In the genomic region with DNA sequence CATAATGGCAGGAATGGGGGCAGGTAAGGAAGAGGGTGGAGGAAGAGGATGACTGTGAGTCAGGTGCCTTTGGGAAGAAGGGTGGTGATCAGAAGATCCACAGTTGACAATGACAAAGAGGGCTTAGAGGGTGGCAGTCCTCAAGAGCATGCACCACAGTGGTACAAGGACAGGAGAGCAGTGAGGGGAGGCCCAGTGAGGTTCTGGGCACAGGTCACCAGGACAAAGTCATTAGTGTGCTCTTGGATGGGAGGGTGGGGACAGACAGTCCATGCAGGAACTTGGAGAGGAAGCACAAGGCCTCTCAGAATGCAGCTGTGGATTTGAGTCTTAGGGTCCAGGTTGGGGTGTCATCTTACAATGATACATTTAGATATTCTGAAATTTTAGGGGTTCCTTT, we compare ENCODE assay signal across 18 cellular contexts.
A peak's percentile ranks its signal among the peaks of the same experiment; 100 is the strongest.
DNase-seq lines count a peak whose midpoint lies in the region; ATAC-seq, FAIRE-seq and TF ChIP-seq lines count a peak whose summit lies in the region.
"Had no signal": no experiment of that assay in that cellular context is flagged by ENCODE, and none has a peak within 500 bp of the region (broad histone marks: within the 10 kb centered on the region; RNA-seq: fewer than 3 reads in every experiment).

No MANE protein-coding gene starts in this region.

- H3K79me2 ChIP-seq in neural progenitor cell (ENCODE audit: low read depth) = no peaks in the 10 kb centered on the region

- no peak for TF ChIP-seq EP300 in A549 (IDR thresholded peaks at IDR 0.05)
- TF ChIP-seq EP300 in tibial nerve (IDR thresholded peaks at IDR 0.05) = no peak

- H4K20me1 ChIP-seq in neural progenitor cell (ENCODE audit: low read depth) = no peaks in the 10 kb centered on the region

- intact Hi-C loops in Caco-2 (cut with micrococcal nuclease; ENCODE audit: unreplicated experiment) = no loop called here

- H3K9me3 ChIP-seq in A549 = no peaks in the 10 kb centered on the region
- H3K9me3 ChIP-seq in Caco-2 = no peaks in the 10 kb centered on the region
- no peaks in the 10 kb centered on the region for H3K9me3 ChIP-seq in duodenal mucosa (ENCODE audit: control insufficient read depth in 1 of 2, low read length in 2 of 2)
- H3K9me3 ChIP-seq in neural progenitor cell (ENCODE audit: low read depth) = no peaks in the 10 kb centered on the region
- no peaks in the 10 kb centered on the region for H3K9me3 ChIP-seq in tibial nerve
- H3K9me3 ChIP-seq: heart right ventricle, right lobe of liver had no signal

- TF ChIP-seq CTCF in A549 (IDR thresholded peaks at IDR 0.05) (no peak), Caco-2 (IDR thresholded peaks at IDR 0.05; ENCODE audit: insufficient read depth in 1 of 2, low read depth in 1 of 2, low read length in 1 of 2, severe bottlenecking in 1 of 2, unreplicated experiment in 1 of 2) (no peak), neural progenitor cell (IDR thresholded peaks at IDR 0.05) (no peak), tibial nerve (IDR thresholded peaks at IDR 0.05) (no peak)

- BruUV-seq in Caco-2 (replicated peaks; lab: Mats Ljungman, UMichigan) = no TSS peak

- peaks cover 8% of the 10 kb centered on the region for H3K9me3 Mint-ChIP-seq in Caco-2 (ENCODE audit: unreplicated experiment)
- H3K9me3 Mint-ChIP-seq in neural progenitor cell = no peaks in the 10 kb centered on the region

- ATAC-seq in A549 = no peak

- H2AFZ ChIP-seq in neural progenitor cell (replicated peaks) = no peak overlapping the region

- H3K4me1 ChIP-seq in A549 (peaks cover 11% of the 10 kb centered on the region), Caco-2 (peaks cover 17% of the 10 kb centered on the region), duodenal mucosa (ENCODE audit: control insufficient read depth in 1 of 2, insufficient read depth in 2 of 2, low read length in 2 of 2) (peaks cover 28 to 36% of the 10 kb centered on the region in 2 donors), neural progenitor cell (peaks cover 32% of the 10 kb centered on the region), tibial nerve (peaks cover 0 to 14% (median 8%) of the 10 kb centered on the region in 4 donors)

- peaks cover 17% of the 10 kb centered on the region for H3F3A ChIP-seq in neural progenitor cell (ENCODE audit: low read depth)

- TF ChIP-seq RAD21 in A549 (conservative IDR thresholded peaks at IDR 0.05 in 1 of 2, IDR thresholded peaks at IDR 0.05 in 1 of 2) = no peak

- H3K27ac Mint-ChIP-seq in Caco-2 (ENCODE audit: unreplicated experiment) = peak overlapping the region; percentile 74
- H3K27ac Mint-ChIP-seq in neural progenitor cell = peak overlapping the region; percentile 57

- H3K4me2 ChIP-seq in A549 (peak overlapping the region; percentile 12; the same call in 1 of the 3 replicates), neural progenitor cell (no peak overlapping the region)

- H3K4me3 Mint-ChIP-seq in Caco-2 (ENCODE audit: unreplicated experiment) (peak overlapping the region; percentile 13), neural progenitor cell (peak overlapping the region; percentile 6)
- H3K4me3 Mint-ChIP-seq: T-helper 17 cell had no signal

- POLR2A ChIA-PET in A549 (lab: Yijun Ruan, JAX) = no interaction called here
- POLR2A ChIA-PET in Caco-2 (lab: Charles Lee) = no interaction called here

- CTCF ChIA-PET in A549 (lab: Yijun Ruan, JAX) (interaction anchor here (1.4 kb wide), 1 partner anchor 12 kb away, joined by 4 read pairs; no protein-coding TSS in a partner anchor), Caco-2 (lab: Charles Lee) (no interaction called here)

- DNase-seq in A549 (ENCODE audit: low read depth in 1 of 2, low spot score in 1 of 2) (no peak), Caco-2 (no peak), neural progenitor cell (ENCODE audit: low spot score) (no peak), SW480 (ENCODE audit: low spot score) (no peak), tibial nerve (ENCODE audit: low spot score in 2 of 2) (no peak), NCI-H146 (lab: John Stamatoyannopoulos, UW) (no peak), NOMO-1 (lab: John Stamatoyannopoulos, UW; ENCODE audit: unreplicated experiment in 2 of 2) (no peak)
- DNase-seq: activated T-cell treated with anti-CD3 and anti-CD28 coated beads for 4 hours, heart right ventricle, NCI-H2029 treated with DMSO at 0.1 percent for 48 hours, NCI-H510A, occipital lobe, T-helper 17 cell had no signal

- H3K27me3 Mint-ChIP-seq in Caco-2 (ENCODE audit: insufficient read depth, unreplicated experiment) (no peaks in the 10 kb centered on the region), neural progenitor cell (ENCODE audit: insufficient read depth, low read depth) (peaks cover 3% of the 10 kb centered on the region)
- H3K27me3 Mint-ChIP-seq: T-helper 17 cell had no signal

- H3K4me3 ChIP-seq in A549 = no peak overlapping the region
- H3K4me3 ChIP-seq in Caco-2 (ENCODE audit: low read depth, low read length) = no peak overlapping the region
- H3K4me3 ChIP-seq in duodenal mucosa (ENCODE audit: low read depth in 1 of 2, low read length in 2 of 2) = peak overlapping the region; percentile 7 to 37
- H3K4me3 ChIP-seq in neural progenitor cell = no peak overlapping the region
- H3K4me3 ChIP-seq in tibial nerve = no peak overlapping the region
- H3K4me3 ChIP-seq: cardiac muscle cell, GM12878, heart right ventricle, right lobe of liver had no signal

- peak overlapping the region in 1 of 2 donors; percentile 39 for H3K9ac ChIP-seq in duodenal mucosa (ENCODE audit: low read depth in 1 of 2, low read length in 2 of 2)
- H3K9ac ChIP-seq in neural progenitor cell = no peak overlapping the region

- no peaks in the 10 kb centered on the region for H3K27me3 ChIP-seq in Caco-2 (replicated peaks; ENCODE audit: control insufficient read depth, insufficient read depth, low read length)
- H3K27me3 ChIP-seq in duodenal mucosa (ENCODE audit: control insufficient read depth in 1 of 2, insufficient read depth in 2 of 2, low read length in 2 of 2) = no peaks in the 10 kb centered on the region
- no peaks in the 10 kb centered on the region for H3K27me3 ChIP-seq in neural progenitor cell
- H3K27me3 ChIP-seq in tibial nerve = no peaks in the 10 kb centered on the region
- H3K27me3 ChIP-seq: cardiac muscle cell, right lobe of liver had no signal

- no peaks in the 10 kb centered on the region for H3K36me3 ChIP-seq in Caco-2 (ENCODE audit: control insufficient read depth, insufficient read depth, low read length)
- H3K36me3 ChIP-seq in duodenal mucosa (ENCODE audit: control insufficient read depth in 1 of 2, insufficient read depth in 2 of 2, low read length in 2 of 2) = no peaks in the 10 kb centered on the region
- H3K36me3 ChIP-seq in neural progenitor cell = no peaks in the 10 kb centered on the region
- no peaks in the 10 kb centered on the region for H3K36me3 ChIP-seq in tibial nerve
- H3K36me3 ChIP-seq: cardiac muscle cell, heart right ventricle, right lobe of liver had no signal

- TF ChIP-seq POLR2A in A549 (IDR thresholded peaks at IDR 0.05; ENCODE audit: low read length) (no peak), tibial nerve (IDR thresholded peaks at IDR 0.05) (no peak)

- H3K36me3 Mint-ChIP-seq in Caco-2 (ENCODE audit: insufficient read depth, unreplicated experiment) = peaks cover 4% of the 10 kb centered on the region
- H3K36me3 Mint-ChIP-seq in neural progenitor cell = no peaks in the 10 kb centered on the region

- no peak for FAIRE-seq in A549 (lab: Jason Lieb, UNC)

- H3K27ac ChIP-seq in A549 (peak overlapping the region in 1 of 2 experiments; percentile 47; a peak in 3 of 6 replicates), duodenal mucosa (ENCODE audit: low read depth, low read length) (peak overlapping the region; percentile 26), neural progenitor cell (no peak overlapping the region), tibial nerve (no peak overlapping the region)
- H3K27ac ChIP-seq: cardiac muscle cell, HL-60 had no signal

- peaks cover 22% of the 10 kb centered on the region for H3K4me1 Mint-ChIP-seq in Caco-2 (ENCODE audit: low read depth, unreplicated experiment)
- H3K4me1 Mint-ChIP-seq in neural progenitor cell = peaks cover 36% of the 10 kb centered on the region

TF ChIP-seq in A549, 52 proteins besides CTCF, POLR2A, EP300 and RAD21:
- TF ChIP-seq ELK1 (IDR thresholded peaks at IDR 0.05; ENCODE audit: low read depth, low read length) (no peak), HOXA7 (CRISPR knock-in tag; IDR thresholded peaks at IDR 0.05) (no peak), CBX8 (IDR thresholded peaks at IDR 0.05) (no peak), SMC3 (IDR thresholded peaks at IDR 0.05) (no peak), CEBPB (IDR thresholded peaks at IDR 0.05) (no peak), E2F6 (IDR thresholded peaks at IDR 0.05; ENCODE audit: borderline replicate concordance, low read depth) (no peak), JUNB (IDR thresholded peaks at IDR 0.05) (no peak), MYC (IDR thresholded peaks at IDR 0.05; ENCODE audit: borderline replicate concordance, low read length) (no peak), CBX2 (IDR thresholded peaks at IDR 0.05; ENCODE audit: borderline replicate concordance, low read depth) (no peak), EHF (CRISPR knock-in tag; IDR thresholded peaks at IDR 0.05) (no peak)
- TF ChIP-seq, protein P1, sequence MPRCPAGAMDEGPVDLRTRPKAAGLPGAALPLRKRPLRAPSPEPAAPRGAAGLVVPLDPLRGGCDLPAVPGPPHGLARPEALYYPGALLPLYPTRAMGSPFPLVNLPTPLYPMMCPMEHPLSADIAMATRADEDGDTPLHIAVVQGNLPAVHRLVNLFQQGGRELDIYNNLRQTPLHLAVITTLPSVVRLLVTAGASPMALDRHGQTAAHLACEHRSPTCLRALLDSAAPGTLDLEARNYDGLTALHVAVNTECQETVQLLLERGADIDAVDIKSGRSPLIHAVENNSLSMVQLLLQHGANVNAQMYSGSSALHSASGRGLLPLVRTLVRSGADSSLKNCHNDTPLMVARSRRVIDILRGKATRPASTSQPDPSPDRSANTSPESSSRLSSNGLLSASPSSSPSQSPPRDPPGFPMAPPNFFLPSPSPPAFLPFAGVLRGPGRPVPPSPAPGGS (IDR thresholded peaks at IDR 0.05) = no peak
TF ChIP-seq in A549: peak in this region for 0.

Comparison
In these comparisons a context has a peak if more than half of its experiments do, and no peak if none do; other contexts are left out.
1. H3K4me3 ChIP-seq: peak in duodenal mucosa (2 of 2); none in A549 (single experiment), Caco-2 (single experiment), neural progenitor cell (single experiment) and tibial nerve (0 of 4).